Comparison of ENCODE assay signal across 1 cellular context in the genomic region with DNA sequence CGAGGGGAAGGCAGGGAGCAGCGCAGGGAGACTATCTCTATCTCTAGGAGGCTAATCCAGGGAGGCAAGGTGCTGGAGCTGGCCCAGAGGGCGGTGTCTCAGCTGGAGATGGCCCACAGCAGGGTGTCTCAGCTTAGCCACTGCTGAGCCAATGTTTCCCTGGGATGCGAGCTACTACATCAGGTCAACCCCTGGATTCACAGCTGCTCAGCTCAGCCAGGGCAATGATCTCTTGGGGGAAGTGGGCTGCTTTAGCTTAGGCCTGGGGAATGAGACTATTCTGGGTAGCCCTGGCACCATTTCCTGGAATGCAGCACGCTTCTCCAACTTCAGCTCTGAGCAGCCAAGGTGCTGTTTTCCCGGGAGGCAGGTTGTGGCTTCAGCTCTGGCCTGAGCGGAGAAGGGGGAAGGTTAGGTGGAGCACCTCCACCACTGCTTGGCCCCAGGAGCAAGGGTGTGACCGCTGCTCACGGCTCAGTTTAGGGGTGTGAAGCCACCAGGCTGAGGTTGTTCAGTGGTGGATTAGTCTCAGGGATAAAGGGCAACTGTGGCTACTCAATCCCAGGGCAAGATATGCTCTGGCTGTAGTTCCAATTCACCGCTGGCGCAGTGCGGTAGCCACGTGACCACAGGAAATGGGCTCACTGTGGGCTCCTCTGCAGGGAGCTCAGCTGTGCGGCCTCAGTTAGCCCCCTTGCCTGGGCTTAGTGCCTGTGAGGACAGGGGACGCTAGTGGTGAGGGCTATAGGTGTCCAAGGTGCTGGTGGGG.
TF ChIP-seq lines count a peak whose summit lies in the region.

No MANE protein-coding gene starts in this region.

TF ChIP-seq in SK-N-SH, 30 proteins besides CTCF, POLR2A, EP300 and RAD21 (continued from another document):
- TF ChIP-seq, protein P1, sequence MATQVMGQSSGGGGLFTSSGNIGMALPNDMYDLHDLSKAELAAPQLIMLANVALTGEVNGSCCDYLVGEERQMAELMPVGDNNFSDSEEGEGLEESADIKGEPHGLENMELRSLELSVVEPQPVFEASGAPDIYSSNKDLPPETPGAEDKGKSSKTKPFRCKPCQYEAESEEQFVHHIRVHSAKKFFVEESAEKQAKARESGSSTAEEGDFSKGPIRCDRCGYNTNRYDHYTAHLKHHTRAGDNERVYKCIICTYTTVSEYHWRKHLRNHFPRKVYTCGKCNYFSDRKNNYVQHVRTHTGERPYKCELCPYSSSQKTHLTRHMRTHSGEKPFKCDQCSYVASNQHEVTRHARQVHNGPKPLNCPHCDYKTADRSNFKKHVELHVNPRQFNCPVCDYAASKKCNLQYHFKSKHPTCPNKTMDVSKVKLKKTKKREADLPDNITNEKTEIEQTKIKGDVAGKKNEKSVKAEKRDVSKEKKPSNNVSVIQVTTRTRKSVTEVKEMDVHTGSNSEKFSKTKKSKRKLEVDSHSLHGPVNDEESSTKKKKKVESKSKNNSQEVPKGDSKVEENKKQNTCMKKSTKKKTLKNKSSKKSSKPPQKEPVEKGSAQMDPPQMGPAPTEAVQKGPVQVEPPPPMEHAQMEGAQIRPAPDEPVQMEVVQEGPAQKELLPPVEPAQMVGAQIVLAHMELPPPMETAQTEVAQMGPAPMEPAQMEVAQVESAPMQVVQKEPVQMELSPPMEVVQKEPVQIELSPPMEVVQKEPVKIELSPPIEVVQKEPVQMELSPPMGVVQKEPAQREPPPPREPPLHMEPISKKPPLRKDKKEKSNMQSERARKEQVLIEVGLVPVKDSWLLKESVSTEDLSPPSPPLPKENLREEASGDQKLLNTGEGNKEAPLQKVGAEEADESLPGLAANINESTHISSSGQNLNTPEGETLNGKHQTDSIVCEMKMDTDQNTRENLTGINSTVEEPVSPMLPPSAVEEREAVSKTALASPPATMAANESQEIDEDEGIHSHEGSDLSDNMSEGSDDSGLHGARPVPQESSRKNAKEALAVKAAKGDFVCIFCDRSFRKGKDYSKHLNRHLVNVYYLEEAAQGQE (IDR thresholded peaks at IDR 0.05; ENCODE audit: low read depth, low read length): no peak
